12 cellular contexts compared by ENCODE assay signal in genomic region chrX:103730746-103731508, GRCh38. TPM values are rescaled to one million over a fixed set of nuclear protein-coding genes. Genes with fewer than 3 reads are reported as not detected.
DNase-seq lines count a peak whose midpoint lies in the region; ATAC-seq and TF ChIP-seq lines count a peak whose summit lies in the region.
"Had no signal": no experiment of that assay in that cellular context is flagged by ENCODE, and none has a peak within 500 bp of the region (broad histone marks: within the 10 kb centered on the region; RNA-seq: fewer than 3 reads in every experiment).

No MANE protein-coding gene starts in this region.

- H3K9me3 Mint-ChIP-seq in activated CD8-positive, alpha-beta T cell treated with anti-CD3 and anti-CD28 coated beads for 36 hours: no peaks in the 10 kb centered on the region
- H3K9me3 Mint-ChIP-seq: central memory CD8-positive, alpha-beta T cell had no signal

- CTCF ChIA-PET in HEK293 (lab: Yijun Ruan, JAX): interaction anchor here (0.6 to 1.5 kb wide), 3 partner anchors 19 to 44 kb away, joined by 3 to 8 read pairs (median 3); no protein-coding TSS in a partner anchor
- CTCF ChIA-PET in activated CD8-positive, alpha-beta T cell treated with anti-CD3 and anti-CD28 coated beads for 36 hours (lab: Charles Lee): no interaction called here

- no peak overlapping the region for H3K27ac Mint-ChIP-seq in activated CD8-positive, alpha-beta T cell treated with anti-CD3 and anti-CD28 coated beads for 36 hours

- TF ChIP-seq CTCF in HEK293 (tag by site-specific recombination; IDR thresholded peaks at IDR 0.05) (no peak), astrocyte of the spinal cord (IDR thresholded peaks at IDR 0.05; ENCODE audit: low read depth, low read length) (no peak)
- no peak for TF ChIP-seq CTCF in activated CD8-positive, alpha-beta T cell treated with anti-CD3 and anti-CD28 coated beads for 36 hours (IDR thresholded peaks at IDR 0.05)

- in situ Hi-C loops in astrocyte of the spinal cord (cut with HindIII; ENCODE audit: low sequenced_read_pairs): no loop called here

- intact Hi-C loops in cardiac septum (cut with DNase I): no loop called here
- intact Hi-C loops in activated CD8-positive, alpha-beta T cell treated with anti-CD3 and anti-CD28 coated beads for 36 hours (cut with micrococcal nuclease): no loop called here

- H3K4me1 Mint-ChIP-seq in activated CD8-positive, alpha-beta T cell treated with anti-CD3 and anti-CD28 coated beads for 36 hours (ENCODE audit: low read depth): peaks cover 12% of the 10 kb centered on the region

- no peaks in the 10 kb centered on the region for H3K36me3 Mint-ChIP-seq in activated CD8-positive, alpha-beta T cell treated with anti-CD3 and anti-CD28 coated beads for 36 hours (ENCODE audit: low read depth)

- no peaks in the 10 kb centered on the region; the same call in 1 of the 2 replicates for H3K4me1 ChIP-seq in HEK293 (ENCODE audit: control insufficient read depth, insufficient read depth, low read length)
- H3K4me1 ChIP-seq in skeletal muscle satellite cell (ENCODE audit: control insufficient read depth, insufficient read depth, low read length): peaks cover 32% of the 10 kb centered on the region

- H3K36me3 ChIP-seq in HEK293 (ENCODE audit: control insufficient read depth in 2 of 2, insufficient read depth in 1 of 2, low read length in 2 of 2): no peaks in the 10 kb centered on the region
- H3K36me3 ChIP-seq in skeletal muscle satellite cell (ENCODE audit: insufficient read depth, low read length): no peaks in the 10 kb centered on the region

- peaks cover 10% of the 10 kb centered on the region for H3K27me3 ChIP-seq in skeletal muscle satellite cell (ENCODE audit: control insufficient read depth, insufficient read depth, low read length)

- no peaks in the 10 kb centered on the region for H3K9me3 ChIP-seq in HEK293 (ENCODE audit: control insufficient read depth, insufficient read depth, low read depth, low read length)
- no peaks in the 10 kb centered on the region for H3K9me3 ChIP-seq in skeletal muscle satellite cell (replicated peaks; ENCODE audit: low read length)

- H3K4me3 Mint-ChIP-seq in activated CD8-positive, alpha-beta T cell treated with anti-CD3 and anti-CD28 coated beads for 36 hours: no peak overlapping the region
- H3K4me3 Mint-ChIP-seq: central memory CD8-positive, alpha-beta T cell had no signal

- no peak overlapping the region for H3K27ac ChIP-seq in HEK293 (ENCODE audit: extremely low read depth, low read depth, low read length)

- DNase-seq in astrocyte of the spinal cord (ENCODE audit: low read depth, low spot score) (peak; percentile 80), cardiac septum (ENCODE audit: low spot score) (peak; percentile 53), SW480 (ENCODE audit: low spot score) (no peak), SKM-1 treated with dmso at 0.1 percent for 144 hours (lab: John Stamatoyannopoulos, UW; ENCODE audit: unreplicated experiment) (no peak)
- DNase-seq in activated CD8-positive, alpha-beta T cell treated with anti-CD3 and anti-CD28 coated beads for 36 hours: no peak
- DNase-seq: kidney, NCI-H1930, small intestine had no signal

- peaks cover 1% of the 10 kb centered on the region for H3K27me3 Mint-ChIP-seq in activated CD8-positive, alpha-beta T cell treated with anti-CD3 and anti-CD28 coated beads for 36 hours

- peak overlapping the region; percentile 40 for H3K4me2 ChIP-seq in skeletal muscle satellite cell (ENCODE audit: low read length)

- no peak overlapping the region for H3K4me3 ChIP-seq in HEK293 (ENCODE audit: low read depth, low read length)
- no peak overlapping the region for H3K4me3 ChIP-seq in astrocyte of the spinal cord (ENCODE audit: low read depth, low read length)
- H3K4me3 ChIP-seq in skeletal muscle satellite cell (ENCODE audit: low read length): no peak overlapping the region

- POLR2A ChIA-PET in HEK293 (lab: Yijun Ruan, JAX): interaction anchor here (0.5 kb wide), 1 partner anchor 82 kb away, joined by 3 read pairs; no protein-coding TSS in a partner anchor
- POLR2A ChIA-PET in activated CD8-positive, alpha-beta T cell treated with anti-CD3 and anti-CD28 coated beads for 36 hours (lab: Charles Lee): no interaction called here

- H3K9ac ChIP-seq in skeletal muscle satellite cell (ENCODE audit: low read depth, low read length): peak overlapping the region; percentile 65

- ATAC-seq in HG02798 (IDR thresholded peaks at IDR 0.05; ENCODE audit: poor library complexity, unreplicated experiment): no peak
- no peak for ATAC-seq in activated CD8-positive, alpha-beta T cell treated with anti-CD3 and anti-CD28 coated beads for 36 hours

TF ChIP-seq in HEK293, 187 proteins besides CTCF, POLR2A, EP300 and RAD21 (continues in another document):
- TF ChIP-seq ZNF302 (tag by site-specific recombination; IDR thresholded peaks at IDR 0.05; ENCODE audit: low read depth): no peak
- no peak for TF ChIP-seq GLI4 (tag by site-specific recombination; IDR thresholded peaks at IDR 0.05)
- no peak for TF ChIP-seq KLF16 (tag by site-specific recombination; IDR thresholded peaks at IDR 0.05)
- TF ChIP-seq ZBTB49 (tag by site-specific recombination; IDR thresholded peaks at IDR 0.05; ENCODE audit: low read depth): no peak
- no peak for TF ChIP-seq HOXD13 (CRISPR knock-in tag; IDR thresholded peaks at IDR 0.05; ENCODE audit: borderline replicate concordance)
- no peak for TF ChIP-seq ZSCAN18 (tag by site-specific recombination; IDR thresholded peaks at IDR 0.05)
- TF ChIP-seq PRDM4 (tag by site-specific recombination; IDR thresholded peaks at IDR 0.05): no peak

RNA-seq across cellular contexts. Expression of gene TMEM31, which starts 20.2 kb away (rescaled TPM):
- total RNA-seq in cardiac septum: not detected
- total RNA-seq in skeletal muscle satellite cell (2012; rRNA removed): not detected in 2 replicates
- 1 to 10 TPM in 1 of 2 experiments, under 1 TPM in 1; 0.52 to 1.1 TPM for total RNA-seq in activated CD8-positive, alpha-beta T cell treated with anti-CD3 and anti-CD28 coated beads for 36 hours

RNA-seq across cellular contexts. Expression of gene MORF4L2, which starts 44.4 kb away (rescaled TPM):
- total RNA-seq in cardiac septum: 171 TPM
- 966 and 1,232 TPM in 2 replicates for total RNA-seq in skeletal muscle satellite cell (2012; rRNA removed)
- 100 to 1,000 TPM; 234 to 239 TPM for total RNA-seq in activated CD8-positive, alpha-beta T cell treated with anti-CD3 and anti-CD28 coated beads for 36 hours

RNA-seq across cellular contexts. Expression of gene PLP1, which starts 45.7 kb away (rescaled TPM):
- 2.2 TPM for total RNA-seq in cardiac septum
- total RNA-seq in skeletal muscle satellite cell (2012; rRNA removed): 0.22 and 2.5 TPM in 2 replicates
- not detected for total RNA-seq in activated CD8-positive, alpha-beta T cell treated with anti-CD3 and anti-CD28 coated beads for 36 hours

Comparison
In these comparisons a context has a peak if more than half of its experiments do, and no peak if none do; other contexts are left out.
1. DNase-seq: peak in astrocyte of the spinal cord (single experiment) and cardiac septum (single experiment); none in SW480 (single experiment), SKM-1 treated with dmso at 0.1 percent for 144 hours (single experiment) and activated CD8-positive, alpha-beta T cell treated with anti-CD3 and anti-CD28 coated beads for 36 hours (single experiment).